ENCODE assay signal across 1 cellular context in genomic region chr18:74949611-74950010, GRCh38.
TF ChIP-seq lines count a peak whose summit lies in the region.

No MANE protein-coding gene starts in this region.

TF ChIP-seq in GM12878, 131 proteins besides CTCF, POLR2A, EP300 and RAD21 (continued from another document):
- TF ChIP-seq RELB (IDR thresholded peaks at IDR 0.05; ENCODE audit: low read depth), result no peak
